ENCODE assay signal across 18 cellular contexts in genomic region chr7:155962968-155963300, GRCh38.
DNase-seq lines count a peak whose midpoint lies in the region; ATAC-seq and TF ChIP-seq lines count a peak whose summit lies in the region.
"Had no signal": no experiment of that assay in that cellular context is flagged by ENCODE, and none has a peak within 500 bp of the region (broad histone marks: within the 10 kb centered on the region; RNA-seq: fewer than 3 reads in every experiment).

No MANE protein-coding gene starts in this region.

- peaks cover 2% of the 10 kb centered on the region for H3K9me3 Mint-ChIP-seq in activated naive CD8-positive, alpha-beta T cell treated with anti-CD3 and anti-CD28 coated beads, Interleukin-2, amount 10 ng/mL, durations not matched to agents 7 days and 5 days
- H3K9me3 Mint-ChIP-seq in activated naive CD8-positive, alpha-beta T cell treated with anti-CD3 and anti-CD28 coated beads for 36 hours, result peaks cover 2% of the 10 kb centered on the region
- H3K9me3 Mint-ChIP-seq in stimulated activated effector memory CD8-positive, alpha-beta T cell treated with anti-CD3 and anti-CD28 coated beads, Interleukin-12 subunit alpha, Interleukin-12 subunit beta, amount 100 ng/mL, for 72 hours, result peaks cover 3% of the 10 kb centered on the region

- H3K27ac Mint-ChIP-seq in activated naive CD8-positive, alpha-beta T cell treated with anti-CD3 and anti-CD28 coated beads, Interleukin-2, amount 10 ng/mL, durations not matched to agents 7 days and 5 days, result peak overlapping the region; percentile 84
- no peak overlapping the region for H3K27ac Mint-ChIP-seq in activated naive CD8-positive, alpha-beta T cell treated with anti-CD3 and anti-CD28 coated beads for 36 hours
- peak overlapping the region; percentile 27 for H3K27ac Mint-ChIP-seq in stimulated activated effector memory CD8-positive, alpha-beta T cell treated with anti-CD3 and anti-CD28 coated beads, Interleukin-12 subunit alpha, Interleukin-12 subunit beta, amount 100 ng/mL, for 72 hours
- H3K27ac Mint-ChIP-seq: CD4-positive, alpha-beta memory T cell had no signal

- peaks cover 2% of the 10 kb centered on the region for H3K36me3 Mint-ChIP-seq in activated naive CD8-positive, alpha-beta T cell treated with anti-CD3 and anti-CD28 coated beads, Interleukin-2, amount 10 ng/mL, durations not matched to agents 7 days and 5 days
- peaks cover 3% of the 10 kb centered on the region for H3K36me3 Mint-ChIP-seq in activated naive CD8-positive, alpha-beta T cell treated with anti-CD3 and anti-CD28 coated beads for 36 hours
- no peaks in the 10 kb centered on the region for H3K36me3 Mint-ChIP-seq in stimulated activated effector memory CD8-positive, alpha-beta T cell treated with anti-CD3 and anti-CD28 coated beads, Interleukin-12 subunit alpha, Interleukin-12 subunit beta, amount 100 ng/mL, for 72 hours
- H3K36me3 Mint-ChIP-seq: CD4-positive, alpha-beta memory T cell had no signal

- H2AFZ ChIP-seq in PC-9, result no peak overlapping the region

- peaks cover 45% of the 10 kb centered on the region for H3K4me1 ChIP-seq in PC-9 (replicated peaks; ENCODE audit: insufficient read depth)
- H3K4me1 ChIP-seq: HAP-1 had no signal

- peaks cover 25% of the 10 kb centered on the region for H3K4me1 Mint-ChIP-seq in activated naive CD8-positive, alpha-beta T cell treated with anti-CD3 and anti-CD28 coated beads, Interleukin-2, amount 10 ng/mL, durations not matched to agents 7 days and 5 days
- H3K4me1 Mint-ChIP-seq in activated naive CD8-positive, alpha-beta T cell treated with anti-CD3 and anti-CD28 coated beads for 36 hours, result peaks cover 15% of the 10 kb centered on the region
- peaks cover 13% of the 10 kb centered on the region for H3K4me1 Mint-ChIP-seq in stimulated activated effector memory CD8-positive, alpha-beta T cell treated with anti-CD3 and anti-CD28 coated beads, Interleukin-12 subunit alpha, Interleukin-12 subunit beta, amount 100 ng/mL, for 72 hours

- DNase-seq in activated naive CD8-positive, alpha-beta T cell treated with anti-CD3 and anti-CD28 coated beads, Interleukin-2, amount 10 ng/mL, durations not matched to agents 7 days and 5 days, result no peak
- DNase-seq in activated naive CD8-positive, alpha-beta T cell treated with anti-CD3 and anti-CD28 coated beads for 36 hours, result no peak
- DNase-seq in PC-9, result no peak
- no peak for DNase-seq in epithelial cell of prostate (ENCODE audit: low read depth, low spot score)
- no peak for DNase-seq in stimulated activated effector memory CD8-positive, alpha-beta T cell treated with anti-CD3 and anti-CD28 coated beads, Interleukin-12 subunit alpha, Interleukin-12 subunit beta, amount 100 ng/mL, for 72 hours (ENCODE audit: low spot score in 2 of 2)
- DNase-seq in NCI-H345 (lab: John Stamatoyannopoulos, UW), result no peak
- DNase-seq: AML-193; CD4-positive, alpha-beta memory T cell; GF-D8; NCI-H1417 treated with DMSO at 0.1 percent for 48 hours; NCI-H2029; NCI-H2171 treated with DMSO at 0.1 percent for 48 hours; NCI-H510A; NCI-H82 had no signal

- POLR2A ChIA-PET in activated naive CD8-positive, alpha-beta T cell treated with anti-CD3 and anti-CD28 coated beads, Interleukin-2, amount 10 ng/mL, durations not matched to agents 7 days and 5 days (lab: Charles Lee), result interaction anchor here (0.7 kb wide), 1 partner anchor 11 kb away, joined by 3 read pairs; no protein-coding TSS in a partner anchor
- POLR2A ChIA-PET in PC-9 (lab: Charles Lee; ENCODE audit: unreplicated experiment), result no interaction called here

- CTCF ChIA-PET in PC-9 (lab: Charles Lee), result no interaction called here

- intact Hi-C loops in PC-9 (cut with micrococcal nuclease; ENCODE audit: unreplicated experiment), result loop anchor here (1.0 kb wide), 1 partner anchor 12 kb away; no protein-coding TSS in a partner anchor

- no peak for TF ChIP-seq CTCF in PC-9 (conservative IDR thresholded peaks at IDR 0.05)

- no peaks in the 10 kb centered on the region for H3K36me3 ChIP-seq in PC-9 (ENCODE audit: low read depth)
- H3K36me3 ChIP-seq: HAP-1, SJSA1 had no signal

- H3K27ac ChIP-seq in PC-9 (peak overlapping the region; percentile 66), epithelial cell of prostate (peak overlapping the region; percentile 73)

- no peak overlapping the region for H3K4me3 ChIP-seq in PC-9
- H3K4me3 ChIP-seq: HAP-1, SJSA1 had no signal

- no peaks in the 10 kb centered on the region for H3K9me2 ChIP-seq in PC-9 (ENCODE audit: insufficient read depth)

- H3K4me3 Mint-ChIP-seq in activated naive CD8-positive, alpha-beta T cell treated with anti-CD3 and anti-CD28 coated beads, Interleukin-2, amount 10 ng/mL, durations not matched to agents 7 days and 5 days, result no peak overlapping the region
- H3K4me3 Mint-ChIP-seq in activated naive CD8-positive, alpha-beta T cell treated with anti-CD3 and anti-CD28 coated beads for 36 hours, result no peak overlapping the region
- no peak overlapping the region for H3K4me3 Mint-ChIP-seq in stimulated activated effector memory CD8-positive, alpha-beta T cell treated with anti-CD3 and anti-CD28 coated beads, Interleukin-12 subunit alpha, Interleukin-12 subunit beta, amount 100 ng/mL, for 72 hours
- H3K4me3 Mint-ChIP-seq: CD4-positive, alpha-beta memory T cell had no signal

- H3F3A ChIP-seq in PC-9 (ENCODE audit: insufficient read depth, low read depth), result peaks cover 33% of the 10 kb centered on the region; the same call in 1 of the 2 replicates

- H3K4me2 ChIP-seq in PC-9, result peak overlapping the region; percentile 55

- no peak for ATAC-seq in activated naive CD8-positive, alpha-beta T cell treated with anti-CD3 and anti-CD28 coated beads, Interleukin-2, amount 10 ng/mL, durations not matched to agents 7 days and 5 days (ENCODE audit: low read depth)
- ATAC-seq in stimulated activated effector memory CD8-positive, alpha-beta T cell treated with anti-CD3 and anti-CD28 coated beads, Interleukin-12 subunit alpha, Interleukin-12 subunit beta, amount 100 ng/mL, for 72 hours, result no peak
- ATAC-seq in HG03565 (IDR thresholded peaks at IDR 0.05; ENCODE audit: unreplicated experiment), result no peak
- ATAC-seq in GM18858 (IDR thresholded peaks at IDR 0.05; ENCODE audit: unreplicated experiment), result no peak

- no peaks in the 10 kb centered on the region for H3K27me3 ChIP-seq in PC-9 (ENCODE audit: insufficient read depth, low read depth)
- H3K27me3 ChIP-seq: SJSA1 had no signal

- H3K79me2 ChIP-seq in PC-9 (ENCODE audit: low read depth), result no peaks in the 10 kb centered on the region

- peaks cover 12% of the 10 kb centered on the region for H3K27me3 Mint-ChIP-seq in activated naive CD8-positive, alpha-beta T cell treated with anti-CD3 and anti-CD28 coated beads, Interleukin-2, amount 10 ng/mL, durations not matched to agents 7 days and 5 days
- H3K27me3 Mint-ChIP-seq in activated naive CD8-positive, alpha-beta T cell treated with anti-CD3 and anti-CD28 coated beads for 36 hours, result peaks cover 14% of the 10 kb centered on the region

- no peaks in the 10 kb centered on the region for H4K20me1 ChIP-seq in PC-9 (ENCODE audit: insufficient read depth)

- H3K9me3 ChIP-seq in PC-9 (ENCODE audit: insufficient read depth, low read depth), result no peaks in the 10 kb centered on the region
- H3K9me3 ChIP-seq: HAP-1, SJSA1 had no signal

- BruUV-seq in PC-9 (replicated peaks; lab: Mats Ljungman, UMichigan), result no TSS peak
